ENCODE assay signal across 8 cellular contexts in the genomic region with DNA sequence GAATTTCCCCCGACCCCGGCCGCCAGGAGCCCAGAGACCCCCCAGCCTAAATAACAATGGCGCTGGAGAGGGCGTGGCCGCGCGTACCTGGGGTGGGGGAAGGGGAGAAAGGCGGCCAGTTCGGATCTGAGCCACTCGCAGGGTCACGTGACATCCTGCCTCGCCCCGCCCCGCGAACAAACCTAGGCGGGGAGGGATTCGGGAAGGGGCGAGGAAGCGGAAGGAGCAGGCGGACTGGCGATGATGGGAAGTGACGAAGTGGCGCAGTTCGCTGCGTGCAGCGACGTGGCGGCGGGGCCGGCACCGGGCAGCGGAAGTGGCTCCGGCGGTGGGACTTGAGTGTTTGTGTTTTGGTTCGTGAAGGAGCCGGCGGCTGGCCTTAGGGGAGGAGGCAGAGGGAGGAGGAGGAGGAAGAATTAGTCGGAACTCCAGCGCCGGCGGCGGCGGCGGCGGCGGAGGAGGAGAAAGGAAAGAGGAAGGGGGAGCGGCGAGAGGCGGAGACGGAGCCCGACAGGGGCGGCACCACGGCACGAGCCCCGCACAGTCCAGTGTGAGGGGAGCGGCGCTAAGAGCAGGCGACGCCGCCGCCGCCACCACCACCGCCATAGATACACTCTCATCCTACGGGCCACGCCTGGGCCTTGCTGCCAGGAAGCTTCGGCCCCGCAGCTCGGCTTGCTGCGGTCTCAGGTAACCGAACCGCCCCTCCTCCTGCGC. TPM values are rescaled to one million over a fixed set of nuclear protein-coding genes. Genes with fewer than 3 reads are reported as not detected.
DNase-seq lines count a peak whose midpoint lies in the region; ATAC-seq, FAIRE-seq and TF ChIP-seq lines count a peak whose summit lies in the region.

A gene with protein sequence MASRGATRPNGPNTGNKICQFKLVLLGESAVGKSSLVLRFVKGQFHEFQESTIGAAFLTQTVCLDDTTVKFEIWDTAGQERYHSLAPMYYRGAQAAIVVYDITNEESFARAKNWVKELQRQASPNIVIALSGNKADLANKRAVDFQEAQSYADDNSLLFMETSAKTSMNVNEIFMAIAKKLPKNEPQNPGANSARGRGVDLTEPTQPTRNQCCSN (plus strand): TSS at position 266 of the 717 bp plus-strand sequence. CDS start 3,802 bp downstream, outside the sequence.

- peak; percentile 57 for FAIRE-seq in pancreas (lab: Jason Lieb, UNC)

- peak within 1 kb of the TSS; percentile 98 for H3K27ac Mint-ChIP-seq in activated naive CD8-positive, alpha-beta T cell treated with anti-CD3 and anti-CD28 coated beads, Interleukin-2, amount 50 U/mL, for 24 hours

- peaks cover 19% of the 10 kb centered on the region for H3K36me3 Mint-ChIP-seq in activated naive CD8-positive, alpha-beta T cell treated with anti-CD3 and anti-CD28 coated beads, Interleukin-2, amount 50 U/mL, for 24 hours (ENCODE audit: low read depth)

- H3K4me1 ChIP-seq in pancreas (peaks cover 17 to 22% (median 19%) of the 10 kb centered on the region in 3 donors), tibial artery (peaks cover 0 to 44% (median 27%) of the 10 kb centered on the region in 4 donors)

- ATAC-seq in HG02763 (IDR thresholded peaks at IDR 0.05; ENCODE audit: unreplicated experiment), result peak; percentile 95
- peak; percentile 93 for ATAC-seq in activated naive CD8-positive, alpha-beta T cell treated with anti-CD3 and anti-CD28 coated beads, Interleukin-2, amount 50 U/mL, for 24 hours
- ATAC-seq in Right ventricle myocardium inferior, result peak; percentile 98
- peak; percentile 92 to 97 (median 94) for ATAC-seq in pancreas

- H3K9me3 ChIP-seq in pancreas (no peaks in the 10 kb centered on the region), tibial artery (no peaks in the 10 kb centered on the region)

- H3K4me3 Mint-ChIP-seq in activated naive CD8-positive, alpha-beta T cell treated with anti-CD3 and anti-CD28 coated beads, Interleukin-2, amount 50 U/mL, for 24 hours, result peak within 1 kb of the TSS; percentile 97

- H3K4me3 ChIP-seq in GM12865 (ENCODE audit: low read depth, low read length), result peak within 1 kb of the TSS; percentile 85
- peak within 1 kb of the TSS; percentile 81 to 99 (median 90) for H3K4me3 ChIP-seq in pancreas
- peak within 1 kb of the TSS; percentile 86 to 92 for H3K4me3 ChIP-seq in tibial artery

- H3K36me3 ChIP-seq in pancreas (peaks cover 0 to 3% (median 0%) of the 10 kb centered on the region in 3 donors), tibial artery (peaks cover 0 to 9% (median 1%) of the 10 kb centered on the region in 3 donors)

- H3K27ac ChIP-seq in pancreas (peak within 1 kb of the TSS; percentile 92 to 100 (median 97)), tibial artery (peak within 1 kb of the TSS; percentile 97 to 99)

- H3K9me3 Mint-ChIP-seq in activated naive CD8-positive, alpha-beta T cell treated with anti-CD3 and anti-CD28 coated beads, Interleukin-2, amount 50 U/mL, for 24 hours, result no peaks in the 10 kb centered on the region

- DNase-seq in GM12865 (ENCODE audit: low read depth), result peak; percentile 99
- DNase-seq in NCI-H1417 treated with DMSO at 0.1 percent for 48 hours (lab: John Stamatoyannopoulos, UW), result peak; percentile 80
- DNase-seq in SW480 (ENCODE audit: low spot score), result peak; percentile 97
- peak; percentile 96 for DNase-seq in activated naive CD8-positive, alpha-beta T cell treated with anti-CD3 and anti-CD28 coated beads, Interleukin-2, amount 50 U/mL, for 24 hours
- peak; percentile 99 for DNase-seq in Right ventricle myocardium inferior (ENCODE audit: missing footprints)
- DNase-seq in pancreas, result peak; percentile 94 to 98 (median 97)
- peak; percentile 98 to 99 for DNase-seq in tibial artery

- WGBS in pancreas, 2 donors, result 0% methylated on average over 55 to 73 of the region's 73 CpGs

- H3K27me3 Mint-ChIP-seq in activated naive CD8-positive, alpha-beta T cell treated with anti-CD3 and anti-CD28 coated beads, Interleukin-2, amount 50 U/mL, for 24 hours, result peaks cover 2% of the 10 kb centered on the region

- H3K27me3 ChIP-seq in pancreas (no peaks in the 10 kb centered on the region), tibial artery (no peaks in the 10 kb centered on the region)

- intact Hi-C loops in Right ventricle myocardium inferior (cut with DNase I) (loop anchor here (2.0 kb wide), 2 partner anchors 58 to 94 kb away; a partner anchor contains a TSS), pancreas (cut with DNase I) (no loop called here), tibial artery (cut with DNase I; ENCODE audit: low total_unique reads) (loop anchor here (2.0 to 5.0 kb wide), 3 partner anchors 60 to 238 kb away; a partner anchor contains a TSS)

- H3K4me1 Mint-ChIP-seq in activated naive CD8-positive, alpha-beta T cell treated with anti-CD3 and anti-CD28 coated beads, Interleukin-2, amount 50 U/mL, for 24 hours, result peaks cover 54% of the 10 kb centered on the region

- TF ChIP-seq CTCF in GM12865 (IDR thresholded peaks at IDR 0.05; ENCODE audit: insufficient read depth, low read depth, low read length, missing control alignments) (no peak), pancreas (IDR thresholded peaks at IDR 0.05) (no peak), tibial artery (IDR thresholded peaks at IDR 0.05) (no peak)

RNA-seq across cellular contexts. Expression of the gene that starts here (rescaled TPM):
- total RNA-seq in Right ventricle myocardium inferior, result 48.2 TPM
- total RNA-seq in pancreas, result 10 to 100 TPM; 18.5 to 30.2 (median 21.6) TPM
- polyA plus RNA-seq in pancreas, result 10 to 100 TPM; 16.0 to 21.8 TPM

Comparison
In these comparisons a context has a peak if more than half of its experiments do, and no peak if none do; other contexts are left out.
1. Peak in every context shown above with its lines: DNase-seq, ATAC-seq, H3K4me3 ChIP-seq and H3K27ac ChIP-seq.
2. intact Hi-C loops: an anchor here in Right ventricle myocardium inferior (2.0 kb wide) and tibial artery (2.0 to 5.0 kb wide); none called in pancreas.